28 cellular contexts compared by ENCODE assay signal in genomic region chr6:129719692-129720091, GRCh38. TPM values are rescaled to one million over a fixed set of nuclear protein-coding genes. Genes with fewer than 3 reads are reported as not detected.
A peak's percentile ranks its signal among the peaks of the same experiment; 100 is the strongest.
DNase-seq lines count a peak whose midpoint lies in the region; ATAC-seq and TF ChIP-seq lines count a peak whose summit lies in the region.
"Had no signal": no experiment of that assay in that cellular context is flagged by ENCODE, and none has a peak within 500 bp of the region (broad histone marks: within the 10 kb centered on the region; RNA-seq: fewer than 3 reads in every experiment).

No MANE protein-coding gene starts in this region.

- TF ChIP-seq RAD21 in IMR-90 (IDR thresholded peaks at IDR 0.05; ENCODE audit: low read length) = no peak

- H3K36me3 ChIP-seq in ACC112 (ENCODE audit: insufficient read depth, low read length) (no peaks in the 10 kb centered on the region), IMR-90 (ENCODE audit: control insufficient read depth, insufficient read depth, low read length) (no peaks in the 10 kb centered on the region), mesenchymal stem cell (ENCODE audit: control insufficient read depth in 1 of 2, insufficient read depth in 2 of 2, low read depth in 1 of 2, low read length in 2 of 2) (no peaks in the 10 kb centered on the region)
- H3K36me3 ChIP-seq: cardiac muscle cell, neural progenitor cell, prostate gland had no signal

- no peaks in the 10 kb centered on the region for H3K36me3 Mint-ChIP-seq in T-helper 2 cell treated with Interferon-gamma antibody and Interleukin-4, amounts not matched to agents 5 μg/mL and 100 μg/mL, for 36 hours (ENCODE audit: low read depth)
- no peaks in the 10 kb centered on the region for H3K36me3 Mint-ChIP-seq in activated T-helper 2 cell treated with anti-CD3 and anti-CD28 coated beads, Interferon-gamma antibody, Interleukin-2, Interleukin-4, amounts not matched to agents 10 μg/mL and 5 μg/mL and 100 μg/mL, durations not matched to agents 14 hours and 24 hours and 36 hours (ENCODE audit: low read depth)
- H3K36me3 Mint-ChIP-seq: activated naive CD4-positive, alpha-beta T cell treated with anti-CD3 and anti-CD28 coated beads, Interleukin-2, amount 50 U/mL, for 24 hours; immature natural killer cell; neural progenitor cell; WTC11 had no signal

- no peak for TF ChIP-seq POLR2A in IMR-90 (IDR thresholded peaks at IDR 0.05; ENCODE audit: low read depth, low read length)

- H3K9me3 Mint-ChIP-seq in T-helper 2 cell treated with Interferon-gamma antibody and Interleukin-4, amounts not matched to agents 5 μg/mL and 100 μg/mL, for 36 hours = no peaks in the 10 kb centered on the region
- H3K9me3 Mint-ChIP-seq in activated T-helper 2 cell treated with anti-CD3 and anti-CD28 coated beads, Interferon-gamma antibody, Interleukin-2, Interleukin-4, amounts not matched to agents 10 μg/mL and 5 μg/mL and 100 μg/mL, durations not matched to agents 14 hours and 24 hours and 36 hours = no peaks in the 10 kb centered on the region
- H3K9me3 Mint-ChIP-seq: activated naive CD4-positive, alpha-beta T cell treated with anti-CD3 and anti-CD28 coated beads, Interleukin-2, amount 50 U/mL, for 24 hours; activated T-helper 1 cell treated with anti-CD3 and anti-CD28 coated beads, Interleukin-12 subunit alpha, Interleukin-12 subunit beta, Interleukin-2, Interleukin-4 antibody, amounts not matched to agents 30 ng/mL and 10 ng/mL and 1 ng/mL, durations not matched to agents 14 hours and 24 hours and 36 hours; dendritic cell treated with granulocyte-macrophage colony-stimulating factor and Interleukin-4, amounts not matched to agents 40 ng/mL and 50 ng/mL, for 4 days; immature natural killer cell; neural progenitor cell; WTC11 had no signal

- no peaks in the 10 kb centered on the region for H3K27me3 ChIP-seq in ACC112 (ENCODE audit: insufficient read depth, low read length)
- H3K27me3 ChIP-seq in IMR-90 (ENCODE audit: control insufficient read depth, insufficient read depth, low read length) = no peaks in the 10 kb centered on the region
- H3K27me3 ChIP-seq in mesenchymal stem cell (ENCODE audit: control insufficient read depth in 1 of 2, insufficient read depth in 1 of 2, low read length in 2 of 2) = no peaks in the 10 kb centered on the region
- H3K27me3 ChIP-seq: cardiac muscle cell, neural progenitor cell had no signal

- no peaks in the 10 kb centered on the region for H4K20me1 ChIP-seq in IMR-90 (ENCODE audit: insufficient read depth, low read length)

- H4K91ac ChIP-seq in IMR-90 (ENCODE audit: insufficient read depth, low read depth, low read length) (no peak overlapping the region), mesenchymal stem cell (ENCODE audit: low read length) (no peak overlapping the region)

- no CpG with 5 or more reads among the region's 3 CpGs for WGBS in IMR-90 (ENCODE audit: extremely low coverage in 2 of 2, insufficient read length in 1 of 2), 2 experiments
- WGBS in mesenchymal stem cell = 97% methylated on average over 3 of the region's 3 CpGs

- TF ChIP-seq CTCF in IMR-90 (conservative IDR thresholded peaks at IDR 0.05; ENCODE audit: low read depth, low read length) = no peak

- H3K4me1 Mint-ChIP-seq in T-helper 2 cell treated with Interferon-gamma antibody and Interleukin-4, amounts not matched to agents 5 μg/mL and 100 μg/mL, for 36 hours (ENCODE audit: low read depth) = peaks cover 2% of the 10 kb centered on the region
- H3K4me1 Mint-ChIP-seq in activated T-helper 2 cell treated with anti-CD3 and anti-CD28 coated beads, Interferon-gamma antibody, Interleukin-2, Interleukin-4, amounts not matched to agents 10 μg/mL and 5 μg/mL and 100 μg/mL, durations not matched to agents 14 hours and 24 hours and 36 hours (ENCODE audit: low read depth) = peaks cover 2% of the 10 kb centered on the region
- H3K4me1 Mint-ChIP-seq: WTC11 had no signal

- H3K79me1 ChIP-seq in IMR-90 (ENCODE audit: low read depth in 1 of 2, low read length in 2 of 2) (no peaks in the 10 kb centered on the region), mesenchymal stem cell (replicated peaks; ENCODE audit: low read length, poor library complexity, severe bottlenecking) (no peaks in the 10 kb centered on the region)

- no peak overlapping the region for H3K14ac ChIP-seq in IMR-90 (replicated peaks; ENCODE audit: low read depth, low read length)
- no peak overlapping the region for H3K14ac ChIP-seq in mesenchymal stem cell (ENCODE audit: low read length in 2 of 2)

- H3K23ac ChIP-seq in IMR-90 (ENCODE audit: low read depth, low read length) = no peak overlapping the region
- H3K23ac ChIP-seq in mesenchymal stem cell (ENCODE audit: low read length in 2 of 2) = no peak overlapping the region

- peak overlapping the region; percentile 12 for H2AFZ ChIP-seq in ACC112 (ENCODE audit: low read length, unreplicated experiment)
- H2AFZ ChIP-seq in IMR-90 (replicated peaks; ENCODE audit: low read length, poor library complexity) = no peak overlapping the region
- no peak overlapping the region for H2AFZ ChIP-seq in mesenchymal stem cell (ENCODE audit: low read depth, low read length)
- H2AFZ ChIP-seq: neural progenitor cell had no signal

- no peak for ATAC-seq in IMR-90 (ENCODE audit: low read depth)
- no peak for ATAC-seq in HG03139 (IDR thresholded peaks at IDR 0.05; ENCODE audit: unreplicated experiment)
- no peak for ATAC-seq in GM19395 (IDR thresholded peaks at IDR 0.05; ENCODE audit: unreplicated experiment)
- ATAC-seq: mucosa of descending colon, WTC11 had no signal

- H2BK12ac ChIP-seq in mesenchymal stem cell (ENCODE audit: low read length in 2 of 2) = no peak overlapping the region

- CTCF ChIA-PET in IMR-90 (lab: Yijun Ruan, JAX) = interaction anchor here (0.6 to 1.1 kb wide), 3 partner anchors 10 to 76 kb away, joined by 3 read pairs; partner anchors contain the start of gene ARHGAP18

- POLR2A ChIA-PET in IMR-90 (lab: Charles Lee; ENCODE audit: unreplicated experiment) = no interaction called here

- no peaks in the 10 kb centered on the region for H3K27me3 Mint-ChIP-seq in T-helper 2 cell treated with Interferon-gamma antibody and Interleukin-4, amounts not matched to agents 5 μg/mL and 100 μg/mL, for 36 hours (ENCODE audit: low read depth)
- no peaks in the 10 kb centered on the region for H3K27me3 Mint-ChIP-seq in activated T-helper 2 cell treated with anti-CD3 and anti-CD28 coated beads, Interferon-gamma antibody, Interleukin-2, Interleukin-4, amounts not matched to agents 10 μg/mL and 5 μg/mL and 100 μg/mL, durations not matched to agents 14 hours and 24 hours and 36 hours (ENCODE audit: low read depth)
- H3K27me3 Mint-ChIP-seq: activated naive CD4-positive, alpha-beta T cell treated with anti-CD3 and anti-CD28 coated beads, Interleukin-2, amount 50 U/mL, for 24 hours; dendritic cell treated with granulocyte-macrophage colony-stimulating factor and Interleukin-4, amounts not matched to agents 40 ng/mL and 50 ng/mL, for 4 days had no signal

- no TSS peak for BruUV-seq in IMR-90 (replicated peaks; lab: Mats Ljungman, UMichigan)

- H2AK5ac ChIP-seq in IMR-90 (ENCODE audit: low read depth, low read length) (no peak overlapping the region), mesenchymal stem cell (ENCODE audit: low read length, severe bottlenecking) (no peak overlapping the region)

- peaks cover 13% of the 10 kb centered on the region for H3K4me1 ChIP-seq in ACC112 (ENCODE audit: control insufficient read depth, insufficient read depth, low read length, unreplicated experiment)
- H3K4me1 ChIP-seq in IMR-90 (ENCODE audit: control insufficient read depth, insufficient read depth, low read length) = no peaks in the 10 kb centered on the region
- H3K4me1 ChIP-seq in mesenchymal stem cell (ENCODE audit: control insufficient read depth, insufficient read depth, low read depth, low read length) = no peaks in the 10 kb centered on the region
- H3K4me1 ChIP-seq: Caco-2, neural progenitor cell, prostate gland had no signal

- H3K27ac ChIP-seq in ACC112 (ENCODE audit: low read depth, low read length) (no peak overlapping the region), IMR-90 (ENCODE audit: insufficient read depth, low read length) (no peak overlapping the region), mesenchymal stem cell (ENCODE audit: low read length, poor library complexity, severe bottlenecking) (no peak overlapping the region)
- H3K27ac ChIP-seq: cardiac muscle cell, neural progenitor cell, prostate gland had no signal

- H3K9ac ChIP-seq in IMR-90 (ENCODE audit: low read depth, low read length) = no peak overlapping the region
- H3K9ac ChIP-seq in mesenchymal stem cell (ENCODE audit: low read length) = peak overlapping the region; percentile 75
- H3K9ac ChIP-seq: neural progenitor cell had no signal

- H4K8ac ChIP-seq in IMR-90 (ENCODE audit: low read depth in 2 of 2, low read length in 2 of 2) = no peak overlapping the region
- H4K8ac ChIP-seq in mesenchymal stem cell (ENCODE audit: low read length) = no peak overlapping the region

- H3K27ac Mint-ChIP-seq in T-helper 2 cell treated with Interferon-gamma antibody and Interleukin-4, amounts not matched to agents 5 μg/mL and 100 μg/mL, for 36 hours = no peak overlapping the region
- H3K27ac Mint-ChIP-seq in activated T-helper 2 cell treated with anti-CD3 and anti-CD28 coated beads, Interferon-gamma antibody, Interleukin-2, Interleukin-4, amounts not matched to agents 10 μg/mL and 5 μg/mL and 100 μg/mL, durations not matched to agents 14 hours and 24 hours and 36 hours = no peak overlapping the region
- H3K27ac Mint-ChIP-seq: activated naive CD4-positive, alpha-beta T cell treated with anti-CD3 and anti-CD28 coated beads, Interleukin-2, amount 50 U/mL, for 24 hours; activated T-helper 1 cell treated with anti-CD3 and anti-CD28 coated beads, Interleukin-12 subunit alpha, Interleukin-12 subunit beta, Interleukin-2, Interleukin-4 antibody, amounts not matched to agents 30 ng/mL and 10 ng/mL and 1 ng/mL, durations not matched to agents 14 hours and 24 hours and 36 hours; dendritic cell treated with granulocyte-macrophage colony-stimulating factor and Interleukin-4, amounts not matched to agents 40 ng/mL and 50 ng/mL, for 4 days; immature natural killer cell; neural progenitor cell; WTC11 had no signal

- no peak overlapping the region for H3K4me3 Mint-ChIP-seq in T-helper 2 cell treated with Interferon-gamma antibody and Interleukin-4, amounts not matched to agents 5 μg/mL and 100 μg/mL, for 36 hours
- H3K4me3 Mint-ChIP-seq in activated T-helper 2 cell treated with anti-CD3 and anti-CD28 coated beads, Interferon-gamma antibody, Interleukin-2, Interleukin-4, amounts not matched to agents 10 μg/mL and 5 μg/mL and 100 μg/mL, durations not matched to agents 14 hours and 24 hours and 36 hours (ENCODE audit: low read depth) = no peak overlapping the region
- H3K4me3 Mint-ChIP-seq: activated naive CD4-positive, alpha-beta T cell treated with anti-CD3 and anti-CD28 coated beads, Interleukin-2, amount 50 U/mL, for 24 hours; activated T-helper 1 cell treated with anti-CD3 and anti-CD28 coated beads, Interleukin-12 subunit alpha, Interleukin-12 subunit beta, Interleukin-2, Interleukin-4 antibody, amounts not matched to agents 30 ng/mL and 10 ng/mL and 1 ng/mL, durations not matched to agents 14 hours and 24 hours and 36 hours; dendritic cell treated with granulocyte-macrophage colony-stimulating factor and Interleukin-4, amounts not matched to agents 40 ng/mL and 50 ng/mL, for 4 days; immature natural killer cell; neural progenitor cell; WTC11 had no signal

- no peaks in the 10 kb centered on the region for H3K79me2 ChIP-seq in ACC112 (ENCODE audit: control insufficient read depth, insufficient read depth, low read length, unreplicated experiment)

- no peak overlapping the region for H3K18ac ChIP-seq in IMR-90 (ENCODE audit: low read depth, low read length)
- no peak overlapping the region for H3K18ac ChIP-seq in mesenchymal stem cell (ENCODE audit: low read depth in 1 of 2, low read length in 2 of 2)

- in situ Hi-C loops in IMR-90 (cut with MboI; ENCODE audit: low sequenced_read_pairs) = no loop called here

- no peak overlapping the region for H2BK20ac ChIP-seq in IMR-90 (ENCODE audit: low read depth, low read length)

- H2BK15ac ChIP-seq in IMR-90 (ENCODE audit: low read depth, low read length) (no peak overlapping the region), mesenchymal stem cell (ENCODE audit: low read depth, poor library complexity, severe bottlenecking) (no peak overlapping the region)

- dilution Hi-C loops in IMR-90 (cut with HindIII; ENCODE audit: low sequenced_read_pairs, unreplicated experiment) = no loop called here

- no peak overlapping the region for H2AK9ac ChIP-seq in IMR-90 (replicated peaks; ENCODE audit: low read depth, low read length, poor library complexity)

- H2BK120ac ChIP-seq in IMR-90 (ENCODE audit: low read depth, low read length) (no peak overlapping the region), mesenchymal stem cell (ENCODE audit: low read depth, low read length) (no peak overlapping the region)

- no peak overlapping the region for H3K4me2 ChIP-seq in IMR-90 (ENCODE audit: low read depth, low read length)
- no peak overlapping the region for H3K4me2 ChIP-seq in mesenchymal stem cell (ENCODE audit: low read length, poor library complexity, severe bottlenecking)
- H3K4me2 ChIP-seq: neural progenitor cell had no signal

- no peaks in the 10 kb centered on the region for H3K9me3 ChIP-seq in IMR-90 (ENCODE audit: control insufficient read depth, insufficient read depth, low read length)
- H3K9me3 ChIP-seq in mesenchymal stem cell (ENCODE audit: control insufficient read depth, low read length) = no peaks in the 10 kb centered on the region
- H3K9me3 ChIP-seq: Caco-2, mucosa of descending colon, prostate gland had no signal

- no peak overlapping the region for H3K4me3 ChIP-seq in ACC112 (ENCODE audit: low read depth, low read length)
- H3K4me3 ChIP-seq in IMR-90 (ENCODE audit: insufficient read depth, low read depth, low read length) = no peak overlapping the region
- H3K4me3 ChIP-seq in mesenchymal stem cell (ENCODE audit: insufficient read depth in 1 of 2, low read depth in 1 of 2, low read length in 2 of 2) = no peak overlapping the region
- H3K4me3 ChIP-seq: cardiac muscle cell, mucosa of descending colon, neural progenitor cell, prostate gland had no signal

- intact Hi-C loops in IMR-90 (cut with micrococcal nuclease) = no loop called here
- intact Hi-C loops in activated T-helper 2 cell treated with anti-CD3 and anti-CD28 coated beads, Interferon-gamma antibody, Interleukin-2, Interleukin-4, amounts not matched to agents 10 μg/mL and 5 μg/mL and 100 μg/mL, durations not matched to agents 14 hours and 24 hours and 36 hours (cut with micrococcal nuclease) = no loop called here

- H3K4ac ChIP-seq in IMR-90 (ENCODE audit: low read depth, low read length) (no peak overlapping the region), mesenchymal stem cell (ENCODE audit: low read depth in 1 of 2, low read length in 2 of 2) (no peak overlapping the region)

- H3K9me1 ChIP-seq in IMR-90 (ENCODE audit: insufficient read depth, low read length) = no peaks in the 10 kb centered on the region

- no peak overlapping the region for H3K56ac ChIP-seq in IMR-90 (ENCODE audit: extremely low read depth, insufficient read depth, low read length)

- H2BK5ac ChIP-seq in IMR-90 (ENCODE audit: low read depth, low read length, poor library complexity, severe bottlenecking) (no peak overlapping the region), mesenchymal stem cell (ENCODE audit: low read depth, low read length, poor library complexity, severe bottlenecking) (no peak overlapping the region)

- DNase-seq in IMR-90 (peak; percentile 23), fibroblast of gingiva (ENCODE audit: low read depth) (peak; percentile 68), mesenchymal stem cell (no peak)
- no peak for DNase-seq in T-helper 2 cell treated with Interferon-gamma antibody and Interleukin-4, amounts not matched to agents 5 μg/mL and 100 μg/mL, for 36 hours (ENCODE audit: low spot score)
- no peak for DNase-seq in activated T-helper 2 cell treated with anti-CD3 and anti-CD28 coated beads, Interferon-gamma antibody, Interleukin-2, Interleukin-4, amounts not matched to agents 10 μg/mL and 5 μg/mL and 100 μg/mL, durations not matched to agents 14 hours and 24 hours and 36 hours (ENCODE audit: low spot score)
- DNase-seq: ACHN; anterior cingulate cortex; C1 segment of cervical spinal cord; Caco-2; DMS79; H7; immature natural killer cell; mucosa of descending colon; NCI-H1105 treated with DMSO at 0.1 percent for 48 hours; NCI-H2029; NCI-H774; small intestine; stimulated activated CD4-positive, alpha-beta T cell treated with anti-CD3 and anti-CD28 coated beads, Interleukin-1b, Interleukin-23, amount 100 ng/mL, for 48 hours had no signal

- no peak overlapping the region for H4K5ac ChIP-seq in IMR-90 (ENCODE audit: low read depth, low read length)

RNA-seq across cellular contexts. Expression of gene ARHGAP18, which starts 9.7 kb away (rescaled TPM):
- total RNA-seq in IMR-90 (2012; rRNA removed) = 17.0 and 25.0 TPM in 2 replicates
- polyA plus RNA-seq in IMR-90 (2012; rRNA removed) = 5.0 and 6.2 TPM in 2 replicates
- polyA plus RNA-seq in IMR-90 (2012; cell fraction: cytosol; rRNA removed) = 1.0 and 1.2 TPM in 2 replicates
- polyA plus RNA-seq in IMR-90 (2012; cell fraction: nucleus; rRNA removed; ENCODE audit: low replicate concordance) = 0.46 and 3.5 TPM in 2 replicates
- polyA plus RNA-seq in mesenchymal stem cell (2013, experiment 1 of 2) = 22.2 TPM
- polyA plus RNA-seq in mesenchymal stem cell (2013, experiment 2 of 2) = 22.1 TPM
- total RNA-seq in activated T-helper 2 cell treated with anti-CD3 and anti-CD28 coated beads, Interferon-gamma antibody, Interleukin-2, Interleukin-4, amounts not matched to agents 10 μg/mL and 5 μg/mL and 100 μg/mL, durations not matched to agents 14 hours and 24 hours and 36 hours = 5.9 and 6.6 TPM in 2 replicates

Comparison
In these comparisons a context has a peak if more than half of its experiments do, and no peak if none do; other contexts are left out.
1. DNase-seq: peak in IMR-90 (single experiment) and fibroblast of gingiva (single experiment); none in mesenchymal stem cell (single experiment), T-helper 2 cell treated with Interferon-gamma antibody and Interleukin-4, amounts not matched to agents 5 μg/mL and 100 μg/mL, for 36 hours (single experiment) and activated T-helper 2 cell treated with anti-CD3 and anti-CD28 coated beads, Interferon-gamma antibody, Interleukin-2, Interleukin-4, amounts not matched to agents 10 μg/mL and 5 μg/mL and 100 μg/mL, durations not matched to agents 14 hours and 24 hours and 36 hours (single experiment).